Comparison of ENCODE assay signal across 10 cellular contexts in the genomic region with DNA sequence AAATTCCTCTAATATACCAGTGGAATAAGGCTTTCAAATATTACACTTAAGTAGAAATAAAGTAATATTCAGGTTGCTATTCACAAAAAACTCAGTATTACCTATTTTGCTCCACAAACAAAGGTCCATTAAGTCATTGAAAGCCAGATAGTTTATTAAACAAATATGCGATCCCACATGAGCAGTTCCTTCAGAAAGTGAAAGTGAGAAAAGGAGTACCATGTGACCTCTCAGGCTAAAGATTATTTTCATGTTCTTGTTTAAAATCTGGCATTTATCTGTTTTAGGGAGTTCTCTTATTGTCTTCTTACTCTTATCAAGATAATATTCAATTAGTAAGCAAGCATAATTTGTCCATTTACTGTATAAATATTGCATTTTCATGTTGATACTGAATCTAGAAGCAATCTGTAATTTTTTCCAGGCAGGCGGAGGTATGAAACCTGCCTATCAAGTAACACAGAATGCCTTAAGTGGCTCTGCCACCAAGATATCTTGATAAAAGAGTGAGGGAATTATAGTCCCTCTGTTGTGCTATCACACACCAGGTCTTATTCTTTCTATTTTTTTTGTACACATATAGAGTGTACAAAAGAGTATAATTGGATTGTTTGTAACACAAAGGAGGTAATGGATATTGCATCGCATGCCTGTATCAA. TPM values are rescaled to one million over a fixed set of nuclear protein-coding genes. Genes with fewer than 3 reads are reported as not detected.
DNase-seq lines count a peak whose midpoint lies in the region; ATAC-seq, FAIRE-seq and TF ChIP-seq lines count a peak whose summit lies in the region.
"Had no signal": no experiment of that assay in that cellular context is flagged by ENCODE, and none has a peak within 500 bp of the region (broad histone marks: within the 10 kb centered on the region; RNA-seq: fewer than 3 reads in every experiment).

No MANE protein-coding gene starts in this region.

- no peaks in the 10 kb centered on the region for H3K36me3 Mint-ChIP-seq in astrocyte (ENCODE audit: low read depth, unreplicated experiment)
- H3K36me3 Mint-ChIP-seq in activated CD4-positive, alpha-beta T cell treated with anti-CD3 and anti-CD28 coated beads for 36 hours (ENCODE audit: low read depth), result no peaks in the 10 kb centered on the region

- POLR2A ChIA-PET in activated CD4-positive, alpha-beta T cell treated with anti-CD3 and anti-CD28 coated beads for 36 hours (lab: Charles Lee), result no interaction called here

- no peak for TF ChIP-seq EP300 in neural cell (conservative IDR thresholded peaks at IDR 0.05; ENCODE audit: poor library complexity, severe bottlenecking)

- intact Hi-C loops in activated CD4-positive, alpha-beta T cell treated with anti-CD3 and anti-CD28 coated beads for 36 hours (cut with DNase I, micrococcal nuclease), result no loop called here

- H3K4me1 Mint-ChIP-seq in astrocyte (ENCODE audit: low read depth, unreplicated experiment), result no peaks in the 10 kb centered on the region
- H3K4me1 Mint-ChIP-seq in activated CD4-positive, alpha-beta T cell treated with anti-CD3 and anti-CD28 coated beads for 36 hours, result peaks cover 7% of the 10 kb centered on the region

- no peak overlapping the region for H3K4me3 ChIP-seq in astrocyte (ENCODE audit: insufficient read depth, low read depth, low read length)
- H3K4me3 ChIP-seq in neural cell (ENCODE audit: low read length), result no peak overlapping the region

- H3K27me3 ChIP-seq in astrocyte (ENCODE audit: insufficient read depth, low read length) (no peaks in the 10 kb centered on the region), neural cell (ENCODE audit: insufficient read depth, low read depth, low read length) (no peaks in the 10 kb centered on the region)

- CTCF ChIA-PET in activated CD4-positive, alpha-beta T cell treated with anti-CD3 and anti-CD28 coated beads for 36 hours (lab: Charles Lee), result no interaction called here

- no peak for DNase-seq in GM18507 (ENCODE audit: extremely low spot score, insufficient read length, low read depth)
- no peak for DNase-seq in astrocyte (ENCODE audit: low read depth)
- no peak for DNase-seq in GM19240 (ENCODE audit: insufficient read length, low spot score)
- no peak for DNase-seq in epidermal melanocyte (ENCODE audit: insufficient read length, low spot score)
- no peak for DNase-seq in activated CD4-positive, alpha-beta T cell treated with anti-CD3 and anti-CD28 coated beads for 36 hours
- no peak for DNase-seq in KBM-7

- H3K4me1 ChIP-seq in astrocyte (ENCODE audit: insufficient read depth, low read length), result no peaks in the 10 kb centered on the region

- TF ChIP-seq CTCF in astrocyte (IDR thresholded peaks at IDR 0.05; ENCODE audit: insufficient read depth, low read depth, low read length) (no peak), neural cell (IDR thresholded peaks at IDR 0.05; ENCODE audit: poor library complexity, severe bottlenecking) (no peak)

- peak; percentile 56 for FAIRE-seq in GM18507 (lab: Jason Lieb, UNC)
- FAIRE-seq in astrocyte (lab: Jason Lieb, UNC), result no peak

- H2AFZ ChIP-seq in astrocyte (ENCODE audit: low read depth, low read length) (no peak overlapping the region), neural cell (ENCODE audit: low read depth, low read length) (no peak overlapping the region)

- H3K79me2 ChIP-seq in astrocyte (ENCODE audit: insufficient read depth, low read length) (no peaks in the 10 kb centered on the region), neural cell (replicated peaks; ENCODE audit: insufficient read depth, low read length) (no peaks in the 10 kb centered on the region)

- H3K9me3 Mint-ChIP-seq in astrocyte (ENCODE audit: unreplicated experiment), result no peaks in the 10 kb centered on the region
- no peaks in the 10 kb centered on the region for H3K9me3 Mint-ChIP-seq in activated CD4-positive, alpha-beta T cell treated with anti-CD3 and anti-CD28 coated beads for 36 hours (ENCODE audit: low read depth)
- H3K9me3 Mint-ChIP-seq: dendritic cell treated with granulocyte-macrophage colony-stimulating factor and Interleukin-4, amounts not matched to agents 40 ng/mL and 50 ng/mL, for 4 days had no signal

- H4K20me1 ChIP-seq in astrocyte (ENCODE audit: insufficient read depth, low read length) (no peaks in the 10 kb centered on the region), neural cell (ENCODE audit: insufficient read depth) (no peaks in the 10 kb centered on the region)

- in situ Hi-C loops in KBM-7 (cut with MboI; ENCODE audit: low pct_unique_long_range_greater_than_20kb, low sequenced_read_pairs), result no loop called here

- no peaks in the 10 kb centered on the region for H3K36me3 ChIP-seq in astrocyte (ENCODE audit: insufficient read depth, low read length)
- H3K36me3 ChIP-seq in neural cell (ENCODE audit: insufficient read depth, low read length), result no peaks in the 10 kb centered on the region

- TF ChIP-seq RAD21 in neural cell (conservative IDR thresholded peaks at IDR 0.05), result no peak

- H3K9me2 ChIP-seq in neural cell (ENCODE audit: insufficient read depth, low read length), result no peaks in the 10 kb centered on the region

- no peaks in the 10 kb centered on the region for H3K27me3 Mint-ChIP-seq in astrocyte (ENCODE audit: low read depth, unreplicated experiment)
- H3K27me3 Mint-ChIP-seq in activated CD4-positive, alpha-beta T cell treated with anti-CD3 and anti-CD28 coated beads for 36 hours, result peaks cover 3% of the 10 kb centered on the region

- peak; percentile 89 for ATAC-seq in HG02885 (IDR thresholded peaks at IDR 0.05; ENCODE audit: poor library complexity, unreplicated experiment)
- no peak for ATAC-seq in activated CD4-positive, alpha-beta T cell treated with anti-CD3 and anti-CD28 coated beads for 36 hours

- peak overlapping the region; percentile 35 for H3K4me2 ChIP-seq in astrocyte (ENCODE audit: low read length)
- H3K4me2 ChIP-seq in neural cell (ENCODE audit: low read length), result no peak overlapping the region

- H3K9me3 ChIP-seq in astrocyte (ENCODE audit: insufficient read depth, low read depth, low read length) (no peaks in the 10 kb centered on the region), neural cell (ENCODE audit: low read length) (no peaks in the 10 kb centered on the region)

- H3K27ac ChIP-seq in astrocyte (ENCODE audit: low read depth, low read length) (no peak overlapping the region), neural cell (ENCODE audit: low read length) (no peak overlapping the region)

- H3K9ac ChIP-seq in astrocyte (ENCODE audit: low read length) (no peak overlapping the region), neural cell (ENCODE audit: low read length) (no peak overlapping the region)

- no peak overlapping the region for H3K4me3 Mint-ChIP-seq in astrocyte (ENCODE audit: unreplicated experiment)
- no peak overlapping the region for H3K4me3 Mint-ChIP-seq in activated CD4-positive, alpha-beta T cell treated with anti-CD3 and anti-CD28 coated beads for 36 hours
- H3K4me3 Mint-ChIP-seq: dendritic cell treated with granulocyte-macrophage colony-stimulating factor and Interleukin-4, amounts not matched to agents 40 ng/mL and 50 ng/mL, for 4 days had no signal

- H3K27ac Mint-ChIP-seq in astrocyte (ENCODE audit: unreplicated experiment), result no peak overlapping the region
- H3K27ac Mint-ChIP-seq in activated CD4-positive, alpha-beta T cell treated with anti-CD3 and anti-CD28 coated beads for 36 hours, result no peak overlapping the region
- H3K27ac Mint-ChIP-seq: dendritic cell treated with granulocyte-macrophage colony-stimulating factor and Interleukin-4, amounts not matched to agents 40 ng/mL and 50 ng/mL, for 4 days had no signal

- H3F3A ChIP-seq in neural cell (ENCODE audit: insufficient read depth, low read length, poor library complexity, severe bottlenecking), result no peaks in the 10 kb centered on the region

TF ChIP-seq in neural cell, 6 proteins besides CTCF, POLR2A, EP300 and RAD21:
- no peak for TF ChIP-seq SMC3 (conservative IDR thresholded peaks at IDR 0.05; ENCODE audit: poor library complexity)
- TF ChIP-seq POLR2AphosphoS5 (IDR thresholded peaks at IDR 0.05), result peak; percentile 18
- TF ChIP-seq TAF1 (IDR thresholded peaks at IDR 0.05; ENCODE audit: low read depth), result no peak

RNA-seq across cellular contexts. Expression of gene PLSCR5, which starts 20.1 kb away (rescaled TPM):
- total RNA-seq in astrocyte, result not detected in 2 replicates
- 0.37 TPM in 1 of 2 replicates, not detected in the other for polyA plus RNA-seq in neural cell
- polyA minus RNA-seq in neural cell, result 0.46 TPM in 1 of 2 replicates, not detected in the other
- not detected for total RNA-seq in activated CD4-positive, alpha-beta T cell treated with anti-CD3 and anti-CD28 coated beads for 36 hours
- total RNA-seq: subcutaneous adipose tissue had no signal
